ENCODE assay signal across 1 cellular context in the genomic region with DNA sequence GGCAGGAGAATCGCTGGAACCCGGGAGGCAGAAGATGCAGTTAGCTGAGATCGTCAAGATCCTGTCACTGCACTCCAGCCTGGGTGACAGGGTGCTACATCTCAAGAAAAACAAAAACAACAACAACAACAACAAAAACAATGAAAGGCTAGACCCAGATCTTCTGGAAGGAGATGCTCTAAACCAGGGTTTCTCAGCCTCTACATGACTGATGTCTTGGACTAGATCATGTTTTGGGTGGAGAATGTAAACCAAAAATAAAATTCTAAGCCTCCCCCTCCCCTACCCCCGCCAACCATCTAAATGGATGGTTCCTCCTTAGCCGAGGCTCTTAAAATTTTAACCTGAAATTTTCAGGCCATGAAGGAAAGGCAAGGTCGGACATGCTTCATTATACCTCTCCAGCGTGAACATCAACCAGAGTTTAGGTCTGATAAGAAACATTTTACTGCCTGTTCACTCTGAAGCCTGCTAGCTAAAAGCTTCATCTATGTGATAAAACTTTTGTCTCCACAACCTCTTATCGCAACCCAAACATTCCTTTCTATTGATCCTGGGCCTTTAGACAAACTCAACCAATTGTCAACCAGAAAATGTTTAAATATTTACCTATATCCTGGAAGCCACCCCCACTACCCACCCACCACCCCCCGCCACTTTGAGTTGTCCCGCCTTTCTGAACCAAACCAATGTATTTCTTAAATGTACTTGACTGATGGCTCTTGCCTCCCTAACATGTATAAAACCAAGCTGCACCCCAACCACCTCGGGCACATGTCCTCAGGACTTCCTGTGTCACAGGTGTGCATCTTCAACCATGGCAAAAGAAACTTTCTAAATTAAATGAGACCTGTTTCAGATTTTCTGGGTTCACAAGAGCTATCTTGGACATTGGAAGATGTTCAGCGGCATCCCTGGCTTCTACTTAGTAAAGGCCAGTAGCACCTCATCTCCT.
TF ChIP-seq lines count a peak whose summit lies in the region.

No MANE protein-coding gene starts in this region.

TF ChIP-seq in A549, 52 proteins besides CTCF, POLR2A, EP300 and RAD21:
- TF ChIP-seq MYC (IDR thresholded peaks at IDR 0.05; ENCODE audit: borderline replicate concordance, low read length) (no peak), FOXS1 (CRISPR knock-in tag; IDR thresholded peaks at IDR 0.05) (no peak), HEYL (CRISPR knock-in tag; IDR thresholded peaks at IDR 0.05) (no peak), PHF8 (IDR thresholded peaks at IDR 0.05; ENCODE audit: borderline replicate concordance, low read depth) (no peak), FOSL2 (IDR thresholded peaks at IDR 0.05) (no peak), FOSL2 (CRISPR knock-in tag; IDR thresholded peaks at IDR 0.05) (no peak)
